In genomic region chr9:34957492-34958410, GRCh38 we compare ENCODE assay signal across 8 cellular contexts. TPM values are rescaled to one million over a fixed set of nuclear protein-coding genes. Genes with fewer than 3 reads are reported as not detected.
A peak's percentile ranks its signal among the peaks of the same experiment; 100 is the strongest.
DNase-seq lines count a peak whose midpoint lies in the region; ATAC-seq and TF ChIP-seq lines count a peak whose summit lies in the region.

Gene PHF24 (plus strand): TSS chr9:34958285. CDS start chr9:34971299, 13,014 bp downstream.

- H3K27ac ChIP-seq in heart left ventricle (no peak within 1 kb of the TSS), psoas muscle (no peak within 1 kb of the TSS)

- H3K27me3 ChIP-seq in heart left ventricle (peaks cover 0 to 56% (median 18%) of the 10 kb centered on the region in 9 donors), psoas muscle (ENCODE audit: insufficient read depth in 3 of 3, low read length in 2 of 3) (peaks cover 0 to 60% (median 10%) of the 10 kb centered on the region in 3 donors)

- peak; percentile 74 to 75 for ATAC-seq in activated T-cell treated with anti-CD3 and anti-CD28 coated beads, Interleukin-2, amount 50 U/mL, for 4 hours
- ATAC-seq in heart left ventricle, result peak in 2 of 4 donors; percentile 61 to 75
- ATAC-seq in psoas muscle, result peak; percentile 61 to 81 (median 66)

- H3K4me1 Mint-ChIP-seq in HFFc6 (ENCODE audit: low read depth), result peaks cover 10% of the 10 kb centered on the region
- peaks cover 18% of the 10 kb centered on the region for H3K4me1 Mint-ChIP-seq in activated T-cell treated with anti-CD3 and anti-CD28 coated beads, Interleukin-2, amount 50 U/mL, for 4 hours (ENCODE audit: low read depth)

- peaks cover 0 to 14% (median 4%) of the 10 kb centered on the region in 12 donors for H3K4me1 ChIP-seq in heart left ventricle
- no peaks in the 10 kb centered on the region for H3K4me1 ChIP-seq in psoas muscle

- intact Hi-C loops in heart left ventricle (cut with DNase I) (no loop called here), psoas muscle (cut with DNase I) (no loop called here)

- H3K27ac Mint-ChIP-seq in HFFc6, result no peak within 1 kb of the TSS

- H3K36me3 Mint-ChIP-seq in HFFc6 (ENCODE audit: low read depth), result no peaks in the 10 kb centered on the region
- H3K36me3 Mint-ChIP-seq in activated T-cell treated with anti-CD3 and anti-CD28 coated beads, Interleukin-2, amount 50 U/mL, for 4 hours (ENCODE audit: insufficient read depth), result no peaks in the 10 kb centered on the region

- no peak for TF ChIP-seq POLR2A in heart left ventricle (IDR thresholded peaks at IDR 0.05)

- TF ChIP-seq CTCF in HFFc6 (IDR thresholded peaks at IDR 0.05) (no peak), heart left ventricle (IDR thresholded peaks at IDR 0.05) (peak in 2 of 12 donors; percentile 18 to 23), psoas muscle (IDR thresholded peaks at IDR 0.05) (no peak)

- no peaks in the 10 kb centered on the region for H3K36me3 ChIP-seq in heart left ventricle
- no peaks in the 10 kb centered on the region for H3K36me3 ChIP-seq in psoas muscle (ENCODE audit: insufficient read depth in 1 of 2, low read depth in 1 of 2)

- H3K9me3 ChIP-seq in heart left ventricle (no peaks in the 10 kb centered on the region), psoas muscle (no peaks in the 10 kb centered on the region)

- peak; percentile 62 for DNase-seq in AG08396 (ENCODE audit: low spot score)
- DNase-seq in HFFc6, result no peak
- DNase-seq in activated T-cell treated with anti-CD3 and anti-CD28 coated beads, Interleukin-2, amount 50 U/mL, for 4 hours, result peak; percentile 30
- no peak for DNase-seq in heart left ventricle
- DNase-seq in psoas muscle, result peak in 1 of 2 donors; percentile 40
- no peak for DNase-seq in effector CD4-positive, alpha-beta T cell
- no peak for DNase-seq in GM19240 (ENCODE audit: insufficient read length, low spot score)
- DNase-seq in NCI-H1436 (lab: John Stamatoyannopoulos, UW), result no peak

- 1 to 10% (median 4%) methylated on average over 9 to 116 of the region's 116 CpGs for WGBS in heart left ventricle, 4 donors
- 2 to 5% (median 3%) methylated on average over 22 to 116 of the region's 116 CpGs for whole genome bisulfite sequencing in psoas muscle, 3 donors

- H3K4me3 Mint-ChIP-seq in HFFc6, result peak within 1 kb of the TSS; percentile 33
- H3K4me3 Mint-ChIP-seq in activated T-cell treated with anti-CD3 and anti-CD28 coated beads, Interleukin-2, amount 50 U/mL, for 4 hours, result peak within 1 kb of the TSS; percentile 59

- peak within 1 kb of the TSS; percentile 14 to 73 (median 46) for H3K4me3 ChIP-seq in heart left ventricle
- peak within 1 kb of the TSS; percentile 61 for H3K4me3 ChIP-seq in psoas muscle

- peaks cover 33% of the 10 kb centered on the region for H3K27me3 Mint-ChIP-seq in HFFc6 (ENCODE audit: insufficient read depth)
- H3K27me3 Mint-ChIP-seq in activated T-cell treated with anti-CD3 and anti-CD28 coated beads, Interleukin-2, amount 50 U/mL, for 4 hours (ENCODE audit: low read depth), result peaks cover 70% of the 10 kb centered on the region

- H3K9me3 Mint-ChIP-seq in HFFc6, result no peaks in the 10 kb centered on the region
- no peaks in the 10 kb centered on the region for H3K9me3 Mint-ChIP-seq in activated T-cell treated with anti-CD3 and anti-CD28 coated beads, Interleukin-2, amount 50 U/mL, for 4 hours

RNA-seq across cellular contexts. Expression of gene PHF24, which starts in this region (rescaled TPM):
- total RNA-seq in HFFc6 (2021; fragmentation: NEBNext Ultra II Directional; extraction: Animal tissue kit (Norgen Biotek cat#: 25700)), result not detected
- under 1 TPM in 2 of 3 donors, not detected in 1; 0.08 to 0.55 TPM for total RNA-seq in activated T-cell treated with anti-CD3 and anti-CD28 coated beads, Interleukin-2, amount 50 U/mL, for 4 hours
- total RNA-seq in heart left ventricle (1 to 10 TPM in 1 of 9 donors, under 1 TPM in 7, not detected in 1; 0.07 to 2.2 (median 0.35) TPM), psoas muscle (under 1 TPM in 2 of 4 donors, not detected in 2; 0.04 to 0.11 TPM)
- polyA plus RNA-seq in heart left ventricle (under 1 TPM; 0.06 to 0.11 TPM), psoas muscle (under 1 TPM in 2 of 3 donors, not detected in 1; 0.03 to 0.04 TPM)

Comparison
In these comparisons a context has a peak if more than half of its experiments do, and no peak if none do; other contexts are left out.
1. Peak in DNase-seq and ATAC-seq in activated T-cell treated with anti-CD3 and anti-CD28 coated beads, Interleukin-2, amount 50 U/mL, for 4 hours; RNA of the gene not detected or under 1 TPM.
2. Peak in ATAC-seq and H3K4me3 ChIP-seq in psoas muscle; RNA of the gene not detected or under 1 TPM.